Comparison of ENCODE assay signal across 29 cellular contexts in genomic region chr11:44874284-44874683, GRCh38.
"Had no signal": no experiment of that assay in that cellular context is flagged by ENCODE, and none has a peak within 500 bp of the region (broad histone marks: within the 10 kb centered on the region; RNA-seq: fewer than 3 reads in every experiment).

No MANE protein-coding gene starts in this region.

- H3K27me3 ChIP-seq: gastroesophageal sphincter, heart right ventricle had no signal

- H3K4me1 Mint-ChIP-seq: activated CD4-positive, alpha-beta T cell treated with anti-CD3 and anti-CD28 coated beads for 36 hours; activated CD4-positive, alpha-beta T cell treated with anti-CD3 and anti-CD28 coated beads, Interleukin-2, amount 10 ng/mL, durations not matched to agents 24 days and 14 days had no signal

- H3K4me3 Mint-ChIP-seq: activated CD4-positive, alpha-beta memory T cell treated with anti-CD3 and anti-CD28 coated beads for 36 hours; activated CD4-positive, alpha-beta T cell treated with anti-CD3 and anti-CD28 coated beads for 36 hours; activated CD4-positive, alpha-beta T cell treated with anti-CD3 and anti-CD28 coated beads, Interleukin-2, amount 10 ng/mL, durations not matched to agents 24 days and 14 days; activated CD8-positive, alpha-beta T cell treated with anti-CD3 and anti-CD28 coated beads, Interleukin-2, amount 10 ng/mL, durations not matched to agents 7 days and 5 days; activated naive CD8-positive, alpha-beta T cell; activated T-cell treated with anti-CD3 and anti-CD28 coated beads, Interleukin-2, amount 50 U/mL, for 24 hours; activated T-cell treated with anti-CD3 and anti-CD28 coated beads, Interleukin-2, amount 50 U/mL, for 72 hours; central memory CD8-positive, alpha-beta T cell; effector memory CD8-positive, alpha-beta T cell had no signal

- DNase-seq: activated CD4-positive, alpha-beta memory T cell treated with anti-CD3 and anti-CD28 coated beads for 36 hours; activated CD4-positive, alpha-beta T cell treated with anti-CD3 and anti-CD28 coated beads for 36 hours; activated CD4-positive, alpha-beta T cell treated with anti-CD3 and anti-CD28 coated beads, Interleukin-2, amount 10 ng/mL, durations not matched to agents 24 days and 14 days; activated CD4-positive, CD25-positive, alpha-beta regulatory T cell; activated CD4-positive, CD25-positive, alpha-beta regulatory T cell treated with anti-CD3 and anti-CD28 coated beads, Interleukin-2, amount 50 U/mL, for 72 hours; activated CD8-positive, alpha-beta memory T cell treated with anti-CD3 and anti-CD28 coated beads, Interleukin-2, amount 50 U/mL, for 48 hours; activated CD8-positive, alpha-beta T cell treated with anti-CD3 and anti-CD28 coated beads, Interleukin-2, amount 10 ng/mL, durations not matched to agents 7 days and 5 days; activated effector memory CD4-positive, alpha-beta T cell treated with Interleukin-2 at 50 U/mL for 16 hours; activated gamma-delta T cell treated with Interleukin-2 at 50 U/mL for 16 hours; activated naive CD4-positive, alpha-beta T cell treated with anti-CD3 and anti-CD28 coated beads, Interleukin-2, amount 50 U/mL, for 16 hours; activated naive CD4-positive, alpha-beta T cell treated with Interleukin-2 at 50 U/mL for 16 hours; activated T-cell treated with anti-CD3 and anti-CD28 coated beads for 4 hours; activated T-cell treated with anti-CD3 and anti-CD28 coated beads, Interleukin-2, amount 50 U/mL, for 24 hours; activated T-cell treated with anti-CD3 and anti-CD28 coated beads, Interleukin-2, amount 50 U/mL, for 72 hours; amniotic stem cell; anterior cingulate cortex; brain microvascular endothelial cell; dermis blood vessel endothelial cell; effector CD4-positive, alpha-beta T cell; effector memory CD8-positive, alpha-beta T cell; esophagus squamous epithelium; foreskin melanocyte; heart right ventricle; T-helper 2 cell had no signal

- H3K9me3 Mint-ChIP-seq: activated T-cell treated with anti-CD3 and anti-CD28 coated beads, Interleukin-2, amount 50 U/mL, for 72 hours; central memory CD8-positive, alpha-beta T cell; effector memory CD8-positive, alpha-beta T cell had no signal

- H3K36me3 ChIP-seq: brain microvascular endothelial cell, esophagus squamous epithelium had no signal

- H3K9me3 ChIP-seq: esophagus squamous epithelium, gastroesophageal sphincter had no signal

- H3K4me3 ChIP-seq: coronary artery, esophagus squamous epithelium, gastroesophageal sphincter, heart right ventricle had no signal

- H3K27me3 Mint-ChIP-seq: activated CD4-positive, alpha-beta memory T cell treated with anti-CD3 and anti-CD28 coated beads for 36 hours; activated CD4-positive, alpha-beta T cell treated with anti-CD3 and anti-CD28 coated beads for 36 hours; activated naive CD8-positive, alpha-beta T cell; activated T-cell treated with anti-CD3 and anti-CD28 coated beads, Interleukin-2, amount 50 U/mL, for 24 hours; central memory CD8-positive, alpha-beta T cell; effector memory CD8-positive, alpha-beta T cell had no signal

- ATAC-seq: activated CD4-positive, alpha-beta T cell treated with anti-CD3 and anti-CD28 coated beads for 36 hours; activated CD8-positive, alpha-beta T cell treated with anti-CD3 and anti-CD28 coated beads, Interleukin-2, amount 10 ng/mL, durations not matched to agents 7 days and 5 days; activated T-cell treated with anti-CD3 and anti-CD28 coated beads, Interleukin-2, amount 50 U/mL, for 72 hours; effector memory CD8-positive, alpha-beta T cell; gastroesophageal sphincter; heart right ventricle had no signal

- H3K4me1 ChIP-seq: esophagus squamous epithelium had no signal

- H3K27ac Mint-ChIP-seq: activated CD4-positive, alpha-beta memory T cell treated with anti-CD3 and anti-CD28 coated beads for 36 hours; activated CD4-positive, alpha-beta T cell treated with anti-CD3 and anti-CD28 coated beads for 36 hours; activated CD4-positive, alpha-beta T cell treated with anti-CD3 and anti-CD28 coated beads, Interleukin-2, amount 10 ng/mL, durations not matched to agents 24 days and 14 days; activated CD8-positive, alpha-beta T cell treated with anti-CD3 and anti-CD28 coated beads, Interleukin-2, amount 10 ng/mL, durations not matched to agents 7 days and 5 days; activated naive CD8-positive, alpha-beta T cell; activated T-cell treated with anti-CD3 and anti-CD28 coated beads, Interleukin-2, amount 50 U/mL, for 24 hours; activated T-cell treated with anti-CD3 and anti-CD28 coated beads, Interleukin-2, amount 50 U/mL, for 72 hours had no signal

- H3K27ac ChIP-seq: brain microvascular endothelial cell, coronary artery, epithelial cell of prostate, esophagus squamous epithelium, heart right ventricle had no signal
